In genomic region chr7:16668049-16668858, GRCh38 we compare ENCODE assay signal across 9 cellular contexts. TPM values are rescaled to one million over a fixed set of nuclear protein-coding genes. Genes with fewer than 3 reads are reported as not detected.
DNase-seq lines count a peak whose midpoint lies in the region; ATAC-seq, FAIRE-seq and TF ChIP-seq lines count a peak whose summit lies in the region.
"Had no signal": no experiment of that assay in that cellular context is flagged by ENCODE, and none has a peak within 500 bp of the region (broad histone marks: within the 10 kb centered on the region; RNA-seq: fewer than 3 reads in every experiment).

No MANE protein-coding gene starts in this region.

- H3K4me3 ChIP-seq in skin epidermis = no peak overlapping the region
- no peak overlapping the region for H3K4me3 ChIP-seq in Karpas-422 (ENCODE audit: low read length)
- H3K4me3 ChIP-seq in kidney (ENCODE audit: low read length in 2 of 2) = no peak overlapping the region

- intact Hi-C loops in cardiac septum (cut with DNase I) (no loop called here), kidney (cut with DNase I) (no loop called here)

- no peak for TF ChIP-seq CTCF in kidney (IDR thresholded peaks at IDR 0.05; ENCODE audit: borderline replicate concordance, extremely low read depth, insufficient read depth)

- FAIRE-seq in H54 (lab: Jason Lieb, UNC) = peak; percentile 99
- no peak for FAIRE-seq in kidney (lab: Jason Lieb, UNC)

- no peak overlapping the region for H3K4me2 ChIP-seq in Karpas-422 (ENCODE audit: low read depth, low read length, poor library complexity, severe bottlenecking)

- no peak for TF ChIP-seq POLR2A in H54 (IDR thresholded peaks at IDR 0.05; ENCODE audit: low read depth, low read length)

- no peaks in the 10 kb centered on the region for H3K9me3 ChIP-seq in Karpas-422 (ENCODE audit: low read length)
- no peaks in the 10 kb centered on the region for H3K9me3 ChIP-seq in kidney (ENCODE audit: control insufficient read depth in 1 of 2, low read length in 2 of 2)

- peaks cover 96% of the 10 kb centered on the region for H3K79me2 ChIP-seq in Karpas-422 (ENCODE audit: low read length)

- peaks cover 17% of the 10 kb centered on the region for H4K20me1 ChIP-seq in Karpas-422 (ENCODE audit: insufficient read depth, low read depth, low read length)

- H3K9me2 ChIP-seq in Karpas-422 (replicated peaks; ENCODE audit: insufficient read depth, low read length) = no peaks in the 10 kb centered on the region

- no peaks in the 10 kb centered on the region for H3K4me1 ChIP-seq in Karpas-422 (ENCODE audit: low read length)
- no peaks in the 10 kb centered on the region for H3K4me1 ChIP-seq in kidney (ENCODE audit: control insufficient read depth in 1 of 2, insufficient read depth in 1 of 2, low read depth in 1 of 2, low read length in 2 of 2)

- H3K36me3 ChIP-seq in Karpas-422 (ENCODE audit: insufficient read depth, low read length) = peaks cover 69% of the 10 kb centered on the region
- H3K36me3 ChIP-seq in kidney (ENCODE audit: control insufficient read depth in 1 of 2, insufficient read depth in 2 of 2, low read length in 2 of 2) = no peaks in the 10 kb centered on the region

- H3K9ac ChIP-seq in Karpas-422 (ENCODE audit: low read length) = no peak overlapping the region
- no peak overlapping the region for H3K9ac ChIP-seq in kidney (ENCODE audit: low read length in 2 of 2)

- H3K27ac ChIP-seq in skin epidermis (peak overlapping the region in 18 of 21 experiments; percentile 9 to 82 (median 56)), Karpas-422 (ENCODE audit: low read length) (no peak overlapping the region), kidney (ENCODE audit: low read depth in 2 of 2, low read length in 2 of 2) (no peak overlapping the region)

- H2AFZ ChIP-seq in Karpas-422 (ENCODE audit: low read length) = no peak overlapping the region

- peak; percentile 69 for DNase-seq in H54 (ENCODE audit: insufficient read length, low spot score)
- peak; percentile 84 for DNase-seq in cardiac septum (ENCODE audit: low spot score)
- DNase-seq in Karpas-422 = no peak
- no peak for DNase-seq in kidney
- DNase-seq in NCI-H524 (lab: John Stamatoyannopoulos, UW) = no peak
- DNase-seq: activated naive CD8-positive, alpha-beta T cell treated with anti-CD3 and anti-CD28 coated beads, Interleukin-2, amount 10 ng/mL, durations not matched to agents 7 days and 5 days had no signal

- ATAC-seq in SK-N-SH treated with all-trans-retinoic acid at 6 μM for 48 hours (peak; percentile 97), GM21367 (IDR thresholded peaks at IDR 0.05; ENCODE audit: unreplicated experiment) (no peak)

- H3K27me3 ChIP-seq in Karpas-422 (ENCODE audit: low read length) = no peaks in the 10 kb centered on the region

TF ChIP-seq in SK-N-SH treated with all-trans-retinoic acid at 6 μM for 48 hours, 23 proteins besides CTCF, POLR2A, EP300 and RAD21:
- TF ChIP-seq SNAI2 (CRISPR knock-in tag; IDR thresholded peaks at IDR 0.05) (peak; percentile 82), TCF4 (CRISPR knock-in tag; IDR thresholded peaks at IDR 0.05; ENCODE audit: borderline replicate concordance) (no peak; the same call in 1 of the 2 replicates), ISL1 (CRISPR knock-in tag; IDR thresholded peaks at IDR 0.05) (peak; percentile 83), CSDC2 (CRISPR knock-in tag; IDR thresholded peaks at IDR 0.05) (peak; percentile 97), RARB (CRISPR knock-in tag; IDR thresholded peaks at IDR 0.05) (no peak), ZFP3 (CRISPR knock-in tag; IDR thresholded peaks at IDR 0.05) (0 out of 2 replicates have a peak, but pooled peaks have one; percentile 62), PPARA (CRISPR knock-in tag; IDR thresholded peaks at IDR 0.05; ENCODE audit: borderline replicate concordance) (no peak), ZNF8 (CRISPR knock-in tag; IDR thresholded peaks at IDR 0.05) (no peak), GLIS3 (CRISPR knock-in tag; IDR thresholded peaks at IDR 0.05) (peak; percentile 64; the same call in 1 of the 2 replicates), ZFP30 (CRISPR knock-in tag; IDR thresholded peaks at IDR 0.05) (no peak), ZC3H10 (CRISPR knock-in tag; IDR thresholded peaks at IDR 0.05) (peak; percentile 19; the same call in 1 of the 2 replicates), ARNTL (CRISPR knock-in tag; IDR thresholded peaks at IDR 0.05; ENCODE audit: borderline replicate concordance, low read depth) (peak; percentile 34; the same call in 1 of the 2 replicates)
- TF ChIP-seq, protein P1, sequence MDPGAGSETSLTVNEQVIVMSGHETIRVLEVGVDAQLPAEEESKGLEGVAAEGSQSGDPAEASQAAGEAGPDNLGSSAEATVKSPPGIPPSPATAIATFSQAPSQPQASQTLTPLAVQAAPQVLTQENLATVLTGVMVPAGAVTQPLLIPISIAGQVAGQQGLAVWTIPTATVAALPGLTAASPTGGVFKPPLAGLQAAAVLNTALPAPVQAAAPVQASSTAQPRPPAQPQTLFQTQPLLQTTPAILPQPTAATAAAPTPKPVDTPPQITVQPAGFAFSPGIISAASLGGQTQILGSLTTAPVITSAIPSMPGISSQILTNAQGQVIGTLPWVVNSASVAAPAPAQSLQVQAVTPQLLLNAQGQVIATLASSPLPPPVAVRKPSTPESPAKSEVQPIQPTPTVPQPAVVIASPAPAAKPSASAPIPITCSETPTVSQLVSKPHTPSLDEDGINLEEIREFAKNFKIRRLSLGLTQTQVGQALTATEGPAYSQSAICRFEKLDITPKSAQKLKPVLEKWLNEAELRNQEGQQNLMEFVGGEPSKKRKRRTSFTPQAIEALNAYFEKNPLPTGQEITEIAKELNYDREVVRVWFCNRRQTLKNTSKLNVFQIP (CRISPR knock-in tag; IDR thresholded peaks at IDR 0.05; ENCODE audit: borderline replicate concordance, low read depth) = peak; percentile 70; the same call in 1 of the 2 replicates
- TF ChIP-seq, protein P2, sequence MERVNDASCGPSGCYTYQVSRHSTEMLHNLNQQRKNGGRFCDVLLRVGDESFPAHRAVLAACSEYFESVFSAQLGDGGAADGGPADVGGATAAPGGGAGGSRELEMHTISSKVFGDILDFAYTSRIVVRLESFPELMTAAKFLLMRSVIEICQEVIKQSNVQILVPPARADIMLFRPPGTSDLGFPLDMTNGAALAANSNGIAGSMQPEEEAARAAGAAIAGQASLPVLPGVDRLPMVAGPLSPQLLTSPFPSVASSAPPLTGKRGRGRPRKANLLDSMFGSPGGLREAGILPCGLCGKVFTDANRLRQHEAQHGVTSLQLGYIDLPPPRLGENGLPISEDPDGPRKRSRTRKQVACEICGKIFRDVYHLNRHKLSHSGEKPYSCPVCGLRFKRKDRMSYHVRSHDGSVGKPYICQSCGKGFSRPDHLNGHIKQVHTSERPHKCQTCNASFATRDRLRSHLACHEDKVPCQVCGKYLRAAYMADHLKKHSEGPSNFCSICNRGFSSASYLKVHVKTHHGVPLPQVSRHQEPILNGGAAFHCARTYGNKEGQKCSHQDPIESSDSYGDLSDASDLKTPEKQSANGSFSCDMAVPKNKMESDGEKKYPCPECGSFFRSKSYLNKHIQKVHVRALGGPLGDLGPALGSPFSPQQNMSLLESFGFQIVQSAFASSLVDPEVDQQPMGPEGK (CRISPR knock-in tag; IDR thresholded peaks at IDR 0.05; ENCODE audit: borderline replicate concordance) = 0 out of 2 replicates have a peak, but pooled peaks have one; percentile 14
- TF ChIP-seq, protein P3, sequence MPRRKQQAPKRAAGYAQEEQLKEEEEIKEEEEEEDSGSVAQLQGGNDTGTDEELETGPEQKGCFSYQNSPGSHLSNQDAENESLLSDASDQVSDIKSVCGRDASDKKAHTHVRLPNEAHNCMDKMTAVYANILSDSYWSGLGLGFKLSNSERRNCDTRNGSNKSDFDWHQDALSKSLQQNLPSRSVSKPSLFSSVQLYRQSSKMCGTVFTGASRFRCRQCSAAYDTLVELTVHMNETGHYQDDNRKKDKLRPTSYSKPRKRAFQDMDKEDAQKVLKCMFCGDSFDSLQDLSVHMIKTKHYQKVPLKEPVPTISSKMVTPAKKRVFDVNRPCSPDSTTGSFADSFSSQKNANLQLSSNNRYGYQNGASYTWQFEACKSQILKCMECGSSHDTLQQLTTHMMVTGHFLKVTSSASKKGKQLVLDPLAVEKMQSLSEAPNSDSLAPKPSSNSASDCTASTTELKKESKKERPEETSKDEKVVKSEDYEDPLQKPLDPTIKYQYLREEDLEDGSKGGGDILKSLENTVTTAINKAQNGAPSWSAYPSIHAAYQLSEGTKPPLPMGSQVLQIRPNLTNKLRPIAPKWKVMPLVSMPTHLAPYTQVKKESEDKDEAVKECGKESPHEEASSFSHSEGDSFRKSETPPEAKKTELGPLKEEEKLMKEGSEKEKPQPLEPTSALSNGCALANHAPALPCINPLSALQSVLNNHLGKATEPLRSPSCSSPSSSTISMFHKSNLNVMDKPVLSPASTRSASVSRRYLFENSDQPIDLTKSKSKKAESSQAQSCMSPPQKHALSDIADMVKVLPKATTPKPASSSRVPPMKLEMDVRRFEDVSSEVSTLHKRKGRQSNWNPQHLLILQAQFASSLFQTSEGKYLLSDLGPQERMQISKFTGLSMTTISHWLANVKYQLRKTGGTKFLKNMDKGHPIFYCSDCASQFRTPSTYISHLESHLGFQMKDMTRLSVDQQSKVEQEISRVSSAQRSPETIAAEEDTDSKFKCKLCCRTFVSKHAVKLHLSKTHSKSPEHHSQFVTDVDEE (CRISPR knock-in tag; IDR thresholded peaks at IDR 0.05) = peak; percentile 84; the same call in 1 of the 2 replicates
- TF ChIP-seq, protein P4, sequence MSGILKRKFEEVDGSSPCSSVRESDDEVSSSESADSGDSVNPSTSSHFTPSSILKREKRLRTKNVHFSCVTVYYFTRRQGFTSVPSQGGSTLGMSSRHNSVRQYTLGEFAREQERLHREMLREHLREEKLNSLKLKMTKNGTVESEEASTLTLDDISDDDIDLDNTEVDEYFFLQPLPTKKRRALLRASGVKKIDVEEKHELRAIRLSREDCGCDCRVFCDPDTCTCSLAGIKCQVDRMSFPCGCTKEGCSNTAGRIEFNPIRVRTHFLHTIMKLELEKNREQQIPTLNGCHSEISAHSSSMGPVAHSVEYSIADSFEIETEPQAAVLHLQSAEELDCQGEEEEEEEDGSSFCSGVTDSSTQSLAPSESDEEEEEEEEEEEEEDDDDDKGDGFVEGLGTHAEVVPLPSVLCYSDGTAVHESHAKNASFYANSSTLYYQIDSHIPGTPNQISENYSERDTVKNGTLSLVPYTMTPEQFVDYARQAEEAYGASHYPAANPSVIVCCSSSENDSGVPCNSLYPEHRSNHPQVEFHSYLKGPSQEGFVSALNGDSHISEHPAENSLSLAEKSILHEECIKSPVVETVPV (CRISPR knock-in tag; IDR thresholded peaks at IDR 0.05) = no peak

RNA-seq across cellular contexts. Expression of gene BZW2, which starts 22.3 kb away (rescaled TPM):
- total RNA-seq in cardiac septum (285 TPM), kidney (49.1 TPM)
- total RNA-seq in Karpas-422 (2014; rRNA removed; shearing (Covaris generic); ENCODE audit: low replicate concordance) = 122 and 163 TPM in 2 replicates
- polyA plus RNA-seq in kidney (ENCODE audit: insufficient read depth, low read depth, low replicate concordance) = 24.8 TPM

RNA-seq across cellular contexts. Expression of gene ANKMY2, which starts 22.7 kb away (rescaled TPM):
- total RNA-seq in cardiac septum = 36.5 TPM
- total RNA-seq in Karpas-422 (2014; rRNA removed; shearing (Covaris generic); ENCODE audit: low replicate concordance) = 25.1 and 34.5 TPM in 2 replicates
- total RNA-seq in kidney = 21.9 TPM
- polyA plus RNA-seq in kidney (ENCODE audit: insufficient read depth, low read depth, low replicate concordance) = 19.3 TPM

Comparison
In these comparisons a context has a peak if more than half of its experiments do, and no peak if none do; other contexts are left out.
1. DNase-seq: peak in H54 (single experiment) and cardiac septum (single experiment); none in Karpas-422 (single experiment), kidney (single experiment) and NCI-H524 (0 of 2).
2. H3K27ac ChIP-seq: peak in skin epidermis (18 of 21); none in Karpas-422 (single experiment) and kidney (0 of 2).